35 cellular contexts compared by ENCODE assay signal in genomic region chrX:51507551-51507950, GRCh38.
"Had no signal": no experiment of that assay in that cellular context is flagged by ENCODE, and none has a peak within 500 bp of the region (broad histone marks: within the 10 kb centered on the region; RNA-seq: fewer than 3 reads in every experiment).

No MANE protein-coding gene starts in this region.

- H3K27me3 ChIP-seq: MG63 had no signal

- DNase-seq: Karpas-422, Kasumi-1, KBM-7, KG1, MG63, MM.1S, MV-4-11, NCI-H1048, NCI-H1092, NCI-H1092 treated with DMSO at 0.1 percent for 48 hours, NCI-H1105, NCI-H1105 treated with DMSO at 0.1 percent for 48 hours, NCI-H1417, NCI-H1417 treated with DMSO at 0.1 percent for 48 hours, NCI-H1436, NCI-H1436 treated with DMSO at 0.1 percent for 48 hours, NCI-H146, NCI-H1694, NCI-H1694 treated with DMSO at 0.1 percent for 48 hours, NCI-H187, NCI-H187 treated with DMSO at 0.1 percent for 48 hours, NCI-H1930, NCI-H2029, NCI-H2029 treated with DMSO at 0.1 percent for 48 hours, NCI-H2081, NCI-H2081 treated with DMSO at 0.1 percent for 48 hours, NCI-H2107, NCI-H2171, NCI-H2171 treated with DMSO at 0.1 percent for 48 hours, NCI-H2227 treated with DMSO at 0.1 percent for 48 hours, NCI-H226, NCI-H345, NCI-H446, NCI-H446 treated with DMSO at 0.1 percent for 48 hours had no signal

- H3K4me2 ChIP-seq: KMS-11 had no signal

- H3K27ac ChIP-seq: KMS-11 had no signal

- H3K4me3 ChIP-seq: MG63 had no signal

- H3K9me3 ChIP-seq: MG63 had no signal

- H3K9ac ChIP-seq: KMS-11 had no signal

- H3K36me3 ChIP-seq: MG63 had no signal
